Comparison of ENCODE assay signal across 9 cellular contexts in the genomic region with DNA sequence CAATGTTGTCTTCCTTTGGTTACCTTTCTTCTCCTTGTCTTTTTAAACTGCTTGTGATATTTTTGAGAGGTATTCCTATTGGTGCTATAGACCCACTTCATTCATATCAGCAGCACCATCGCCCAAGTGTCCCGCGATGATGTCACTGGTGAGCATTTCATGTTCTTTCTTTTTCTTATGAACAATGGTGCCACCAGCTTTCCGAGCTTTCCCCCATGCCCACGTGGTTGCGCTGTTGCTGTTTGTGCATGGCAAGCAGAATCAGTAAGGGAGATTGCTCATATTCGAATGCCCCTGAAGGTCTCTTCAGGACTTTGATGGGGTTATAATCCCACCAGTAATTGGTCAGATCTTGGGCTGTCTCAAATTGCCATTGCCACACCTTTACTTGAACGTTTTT.
DNase-seq lines count a peak whose midpoint lies in the region; ATAC-seq and TF ChIP-seq lines count a peak whose summit lies in the region.
"Had no signal": no experiment of that assay in that cellular context is flagged by ENCODE, and none has a peak within 500 bp of the region (broad histone marks: within the 10 kb centered on the region; RNA-seq: fewer than 3 reads in every experiment).

No MANE protein-coding gene starts in this region.

- no peaks in the 10 kb centered on the region for H3K36me3 ChIP-seq in liver (ENCODE audit: control insufficient read depth in 4 of 4, insufficient read depth in 3 of 4, low read depth in 1 of 4, low read length in 3 of 4)

- peaks cover under 1% of the 10 kb centered on the region for H3K9me3 Mint-ChIP-seq in stimulated activated memory B cell treated with anti-CD40 and anti-IgM and Interleukin-4, amounts not matched to agents 10 μg/mL and 1 μg/mL and 100 μg/mL, for 72 hours
- H3K9me3 Mint-ChIP-seq: neural crest cell had no signal

- 21% methylated on average over 8 of the region's 8 CpGs for WGBS in liver

- H3K27ac Mint-ChIP-seq in stimulated activated memory B cell treated with anti-CD40 and anti-IgM and Interleukin-4, amounts not matched to agents 10 μg/mL and 1 μg/mL and 100 μg/mL, for 72 hours = no peak overlapping the region

- no peak overlapping the region for H3K27ac ChIP-seq in liver (ENCODE audit: low read depth in 1 of 2, low read length in 2 of 2)

- no peaks in the 10 kb centered on the region for H3K9me3 ChIP-seq in liver (ENCODE audit: control insufficient read depth in 4 of 4, low read length in 3 of 4)

- H3K4me1 Mint-ChIP-seq in stimulated activated memory B cell treated with anti-CD40 and anti-IgM and Interleukin-4, amounts not matched to agents 10 μg/mL and 1 μg/mL and 100 μg/mL, for 72 hours = no peaks in the 10 kb centered on the region
- H3K4me1 Mint-ChIP-seq: neural crest cell had no signal

- H3K4me3 Mint-ChIP-seq in stimulated activated memory B cell treated with anti-CD40 and anti-IgM and Interleukin-4, amounts not matched to agents 10 μg/mL and 1 μg/mL and 100 μg/mL, for 72 hours = no peak overlapping the region
- H3K4me3 Mint-ChIP-seq: neural crest cell had no signal

- H3K27me3 ChIP-seq in liver (ENCODE audit: control insufficient read depth in 4 of 4, insufficient read depth in 4 of 4, low read length in 3 of 4) = no peaks in the 10 kb centered on the region

- no peak overlapping the region for H3K9ac ChIP-seq in liver (ENCODE audit: low read depth in 1 of 2, low read length in 2 of 2)

- peak in 1 of 2 donors; percentile 74 for TF ChIP-seq RAD21 in liver (IDR thresholded peaks at IDR 0.05)

- H3K4me1 ChIP-seq in liver (ENCODE audit: control insufficient read depth in 4 of 4, insufficient read depth in 4 of 4, low read length in 3 of 4) = no peaks in the 10 kb centered on the region

- ATAC-seq in stimulated activated memory B cell treated with anti-CD40 and anti-IgM and Interleukin-4, amounts not matched to agents 10 μg/mL and 1 μg/mL and 100 μg/mL, for 72 hours = no peak
- ATAC-seq in HG03196 (IDR thresholded peaks at IDR 0.05; ENCODE audit: unreplicated experiment) (no peak), GM19452 (IDR thresholded peaks at IDR 0.05; ENCODE audit: unreplicated experiment) (no peak)

- no peak overlapping the region for H3K4me3 ChIP-seq in HFF-Myc (replicated peaks; ENCODE audit: low read depth, low read length)
- H3K4me3 ChIP-seq in liver (ENCODE audit: low read depth in 1 of 3, low read length in 3 of 3) = no peak overlapping the region

- TF ChIP-seq CTCF in HFF-Myc (IDR thresholded peaks at IDR 0.05; ENCODE audit: low read depth, low read length, missing control alignments) (peak; percentile 43), liver (IDR thresholded peaks at IDR 0.05; ENCODE audit: low read depth, low read length, missing input control) (peak; percentile 23)

- H3K36me3 Mint-ChIP-seq in stimulated activated memory B cell treated with anti-CD40 and anti-IgM and Interleukin-4, amounts not matched to agents 10 μg/mL and 1 μg/mL and 100 μg/mL, for 72 hours = no peaks in the 10 kb centered on the region

- no peaks in the 10 kb centered on the region for H3K27me3 Mint-ChIP-seq in stimulated activated memory B cell treated with anti-CD40 and anti-IgM and Interleukin-4, amounts not matched to agents 10 μg/mL and 1 μg/mL and 100 μg/mL, for 72 hours

- DNase-seq in CD1c-positive myeloid dendritic cell (ENCODE audit: extremely low spot score) (peak; percentile 1), HFF-Myc (ENCODE audit: extremely low read depth, low read depth) (peak; percentile 14), activated T-cell treated with anti-CD3 and anti-CD28 coated beads for 48 hours (ENCODE audit: low read depth) (peak; percentile 19), NOMO-1 treated with DMSO at 0.1 percent for 48 hours (lab: John Stamatoyannopoulos, UW; ENCODE audit: unreplicated experiment) (no peak)

TF ChIP-seq in liver, 16 proteins besides CTCF, POLR2A, EP300 and RAD21:
- TF ChIP-seq FOXA1 (IDR thresholded peaks at IDR 0.05) (no peak), NR2F2 (IDR thresholded peaks at IDR 0.05) (no peak), HNF4G (IDR thresholded peaks at IDR 0.05) (no peak), GABPA (IDR thresholded peaks at IDR 0.05 in 1 of 2, conservative IDR thresholded peaks at IDR 0.05 in 1 of 2) (no peak), FOXA2 (IDR thresholded peaks at IDR 0.05) (no peak), EGR1 (IDR thresholded peaks at IDR 0.05; ENCODE audit: low read depth in 2 of 2) (no peak), SP1 (IDR thresholded peaks at IDR 0.05) (no peak), YY1 (IDR thresholded peaks at IDR 0.05) (no peak), HNF4A (conservative IDR thresholded peaks at IDR 0.05) (no peak), JUND (IDR thresholded peaks at IDR 0.05) (no peak), TAF1 (conservative IDR thresholded peaks at IDR 0.05) (no peak), RXRA (IDR thresholded peaks at IDR 0.05) (no peak)
- TF ChIP-seq, protein P1, sequence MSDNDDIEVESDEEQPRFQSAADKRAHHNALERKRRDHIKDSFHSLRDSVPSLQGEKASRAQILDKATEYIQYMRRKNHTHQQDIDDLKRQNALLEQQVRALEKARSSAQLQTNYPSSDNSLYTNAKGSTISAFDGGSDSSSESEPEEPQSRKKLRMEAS (IDR thresholded peaks at IDR 0.05) = no peak
- TF ChIP-seq, protein P2, sequence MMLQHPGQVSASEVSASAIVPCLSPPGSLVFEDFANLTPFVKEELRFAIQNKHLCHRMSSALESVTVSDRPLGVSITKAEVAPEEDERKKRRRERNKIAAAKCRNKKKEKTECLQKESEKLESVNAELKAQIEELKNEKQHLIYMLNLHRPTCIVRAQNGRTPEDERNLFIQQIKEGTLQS (IDR thresholded peaks at IDR 0.05) = no peak
- TF ChIP-seq, protein P3, sequence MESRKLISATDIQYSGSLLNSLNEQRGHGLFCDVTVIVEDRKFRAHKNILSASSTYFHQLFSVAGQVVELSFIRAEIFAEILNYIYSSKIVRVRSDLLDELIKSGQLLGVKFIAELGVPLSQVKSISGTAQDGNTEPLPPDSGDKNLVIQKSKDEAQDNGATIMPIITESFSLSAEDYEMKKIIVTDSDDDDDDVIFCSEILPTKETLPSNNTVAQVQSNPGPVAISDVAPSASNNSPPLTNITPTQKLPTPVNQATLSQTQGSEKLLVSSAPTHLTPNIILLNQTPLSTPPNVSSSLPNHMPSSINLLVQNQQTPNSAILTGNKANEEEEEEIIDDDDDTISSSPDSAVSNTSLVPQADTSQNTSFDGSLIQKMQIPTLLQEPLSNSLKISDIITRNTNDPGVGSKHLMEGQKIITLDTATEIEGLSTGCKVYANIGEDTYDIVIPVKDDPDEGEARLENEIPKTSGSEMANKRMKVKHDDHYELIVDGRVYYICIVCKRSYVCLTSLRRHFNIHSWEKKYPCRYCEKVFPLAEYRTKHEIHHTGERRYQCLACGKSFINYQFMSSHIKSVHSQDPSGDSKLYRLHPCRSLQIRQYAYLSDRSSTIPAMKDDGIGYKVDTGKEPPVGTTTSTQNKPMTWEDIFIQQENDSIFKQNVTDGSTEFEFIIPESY (IDR thresholded peaks at IDR 0.05) = no peak
- TF ChIP-seq, protein P4, sequence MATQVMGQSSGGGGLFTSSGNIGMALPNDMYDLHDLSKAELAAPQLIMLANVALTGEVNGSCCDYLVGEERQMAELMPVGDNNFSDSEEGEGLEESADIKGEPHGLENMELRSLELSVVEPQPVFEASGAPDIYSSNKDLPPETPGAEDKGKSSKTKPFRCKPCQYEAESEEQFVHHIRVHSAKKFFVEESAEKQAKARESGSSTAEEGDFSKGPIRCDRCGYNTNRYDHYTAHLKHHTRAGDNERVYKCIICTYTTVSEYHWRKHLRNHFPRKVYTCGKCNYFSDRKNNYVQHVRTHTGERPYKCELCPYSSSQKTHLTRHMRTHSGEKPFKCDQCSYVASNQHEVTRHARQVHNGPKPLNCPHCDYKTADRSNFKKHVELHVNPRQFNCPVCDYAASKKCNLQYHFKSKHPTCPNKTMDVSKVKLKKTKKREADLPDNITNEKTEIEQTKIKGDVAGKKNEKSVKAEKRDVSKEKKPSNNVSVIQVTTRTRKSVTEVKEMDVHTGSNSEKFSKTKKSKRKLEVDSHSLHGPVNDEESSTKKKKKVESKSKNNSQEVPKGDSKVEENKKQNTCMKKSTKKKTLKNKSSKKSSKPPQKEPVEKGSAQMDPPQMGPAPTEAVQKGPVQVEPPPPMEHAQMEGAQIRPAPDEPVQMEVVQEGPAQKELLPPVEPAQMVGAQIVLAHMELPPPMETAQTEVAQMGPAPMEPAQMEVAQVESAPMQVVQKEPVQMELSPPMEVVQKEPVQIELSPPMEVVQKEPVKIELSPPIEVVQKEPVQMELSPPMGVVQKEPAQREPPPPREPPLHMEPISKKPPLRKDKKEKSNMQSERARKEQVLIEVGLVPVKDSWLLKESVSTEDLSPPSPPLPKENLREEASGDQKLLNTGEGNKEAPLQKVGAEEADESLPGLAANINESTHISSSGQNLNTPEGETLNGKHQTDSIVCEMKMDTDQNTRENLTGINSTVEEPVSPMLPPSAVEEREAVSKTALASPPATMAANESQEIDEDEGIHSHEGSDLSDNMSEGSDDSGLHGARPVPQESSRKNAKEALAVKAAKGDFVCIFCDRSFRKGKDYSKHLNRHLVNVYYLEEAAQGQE (IDR thresholded peaks at IDR 0.05) = no peak
